17 cellular contexts compared by ENCODE assay signal in the genomic region with DNA sequence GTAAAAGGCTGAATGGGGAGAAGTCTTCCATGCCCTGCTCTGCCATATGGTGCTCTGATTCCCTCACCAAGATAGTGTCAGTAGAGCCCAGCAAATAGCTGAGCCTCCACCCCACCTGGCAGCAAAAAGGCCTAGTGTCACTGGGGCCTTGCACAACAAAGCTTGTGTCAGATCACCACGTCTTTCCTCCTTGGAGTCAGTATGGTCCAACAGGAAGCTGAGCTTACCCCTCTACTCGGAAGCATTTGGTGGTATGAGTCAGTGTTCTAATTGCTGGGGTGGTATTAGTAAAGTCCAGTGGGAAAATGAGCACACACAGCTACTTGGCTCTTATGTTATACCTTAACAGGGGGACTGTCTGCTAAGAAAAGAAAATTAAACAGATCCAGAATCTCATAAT. TPM values are rescaled to one million over a fixed set of nuclear protein-coding genes. Genes with fewer than 3 reads are reported as not detected.
DNase-seq lines count a peak whose midpoint lies in the region; ATAC-seq lines count a peak whose summit lies in the region.
"Had no signal": no experiment of that assay in that cellular context is flagged by ENCODE, and none has a peak within 500 bp of the region (broad histone marks: within the 10 kb centered on the region; RNA-seq: fewer than 3 reads in every experiment).

No MANE protein-coding gene starts in this region.

- peak; percentile 61 for DNase-seq in Daoy (ENCODE audit: low read depth)
- peak; percentile 42 for DNase-seq in LHCN-M2 (ENCODE audit: low read depth)
- peak; percentile 11 for DNase-seq in amniotic epithelial cell (ENCODE audit: low read depth)
- DNase-seq in iris pigment epithelial cell (ENCODE audit: low read depth), result peak; percentile 28
- no peak for DNase-seq in GM19240 (ENCODE audit: insufficient read length, low spot score)
- DNase-seq: activated CD8-positive, alpha-beta memory T cell treated with anti-CD3 and anti-CD28 coated beads, Interleukin-2, amount 50 U/mL, for 48 hours; activated effector memory CD4-positive, alpha-beta T cell treated with Interleukin-2 at 50 U/mL for 16 hours; activated naive CD8-positive, alpha-beta T cell treated with anti-CD3 and anti-CD28 coated beads, Interleukin-2, amount 50 U/mL, for 24 hours; CD8-positive, alpha-beta T cell; cortex of kidney; DMS53; NCI-H1436; SIG-M5; stimulated activated naive B cell treated with anti-CD40 and anti-IgM and Interleukin-4, amounts not matched to agents 10 μg/mL and 1 μg/mL and 100 μg/mL, for 72 hours had no signal

- no peak for ATAC-seq in HG03135 (IDR thresholded peaks at IDR 0.05; ENCODE audit: unreplicated experiment)
- no peak for ATAC-seq in HG02763 (IDR thresholded peaks at IDR 0.05; ENCODE audit: unreplicated experiment)
- ATAC-seq: activated naive CD8-positive, alpha-beta T cell treated with anti-CD3 and anti-CD28 coated beads, Interleukin-2, amount 50 U/mL, for 24 hours; CD8-positive, alpha-beta T cell; sciatic nerve; stimulated activated naive B cell treated with anti-CD40 and anti-IgM and Interleukin-4, amounts not matched to agents 10 μg/mL and 1 μg/mL and 100 μg/mL, for 72 hours had no signal

RNA-seq across cellular contexts. Expression of gene RRP15, which starts 18.7 kb away (rescaled TPM):
- 17.8 and 22.3 TPM in 2 replicates for total RNA-seq in Daoy (2014; rRNA removed; shearing (Covaris generic))
- total RNA-seq in LHCN-M2 (2014; rRNA removed), result 8.2 and 8.9 TPM in 2 replicates
- 8.6 TPM for polyA plus RNA-seq in LHCN-M2 (2012)
